ENCODE assay signal across 1 cellular context in the genomic region with DNA sequence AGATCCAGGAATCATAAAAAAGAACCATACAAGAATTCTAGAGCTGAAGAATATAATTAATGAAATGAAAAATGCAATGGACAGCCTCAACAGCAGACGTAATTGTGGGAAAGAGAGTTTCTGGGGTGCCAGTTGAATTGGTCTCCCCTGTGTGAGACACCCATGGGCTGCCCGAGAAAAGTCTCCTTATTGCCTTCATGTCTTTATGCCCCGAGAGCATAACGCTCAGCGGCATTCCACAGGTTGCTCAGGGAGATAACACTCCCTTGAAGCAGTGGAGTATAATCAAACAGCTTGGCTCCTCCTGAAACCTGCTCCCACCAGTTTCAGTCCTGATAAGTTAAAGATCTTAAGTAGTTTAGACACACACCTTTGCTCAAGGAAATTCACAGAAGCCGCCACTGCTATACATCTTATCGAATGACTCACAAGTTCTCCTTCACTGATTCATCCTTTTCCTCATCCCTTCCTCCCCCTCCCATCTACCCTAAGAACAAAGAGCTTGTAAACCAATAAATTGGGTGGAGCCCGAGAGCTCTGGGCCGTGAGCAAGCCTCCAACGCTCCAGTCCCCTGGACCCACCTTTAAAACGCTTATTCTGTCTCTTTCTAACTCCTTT.
TF ChIP-seq lines count a peak whose summit lies in the region.

No MANE protein-coding gene starts in this region.

TF ChIP-seq in HepG2, 621 proteins besides CTCF, POLR2A, EP300 and RAD21:
- peak; percentile 76; the same call in 1 of the 2 replicates for TF ChIP-seq ZNF160 (CRISPR knock-in tag; IDR thresholded peaks at IDR 0.05)
